Comparison of ENCODE assay signal across 9 cellular contexts in genomic region chr2:68368657-68369339, GRCh38.
DNase-seq lines count a peak whose midpoint lies in the region; TF ChIP-seq lines count a peak whose summit lies in the region.
"Had no signal": no experiment of that assay in that cellular context is flagged by ENCODE, and none has a peak within 500 bp of the region (broad histone marks: within the 10 kb centered on the region; RNA-seq: fewer than 3 reads in every experiment).

No MANE protein-coding gene starts in this region.

- no peak overlapping the region for H2AFZ ChIP-seq in SU-DHL-6 (ENCODE audit: low read depth, low read length, severe bottlenecking)

- peaks cover 5% of the 10 kb centered on the region for H3K4me1 ChIP-seq in stomach smooth muscle (ENCODE audit: control insufficient read depth, insufficient read depth, low read length)
- H3K4me1 ChIP-seq: BE2C had no signal

- H3K27me3 ChIP-seq in SU-DHL-6 (ENCODE audit: low read length) (no peaks in the 10 kb centered on the region), stomach smooth muscle (ENCODE audit: control insufficient read depth in 1 of 2, insufficient read depth in 2 of 2, low read length in 2 of 2) (no peaks in the 10 kb centered on the region)
- H3K27me3 ChIP-seq: BE2C had no signal

- 0 out of 2 replicates have a peak, but pooled peaks cover 8% of the 10 kb centered on the region for H3K36me3 ChIP-seq in SU-DHL-6 (ENCODE audit: low read length)
- H3K36me3 ChIP-seq in stomach smooth muscle (ENCODE audit: control insufficient read depth in 2 of 2, insufficient read depth in 2 of 2, low read length in 2 of 2) = no peaks in the 10 kb centered on the region
- H3K36me3 ChIP-seq: BE2C had no signal

- peak overlapping the region; percentile 85 for H3K4me2 ChIP-seq in SU-DHL-6 (ENCODE audit: low read depth, low read length, poor library complexity, severe bottlenecking)

- no peaks in the 10 kb centered on the region for H3K9me3 ChIP-seq in SU-DHL-6 (ENCODE audit: insufficient read depth, low read length)
- H3K9me3 ChIP-seq in stomach smooth muscle (ENCODE audit: control insufficient read depth in 2 of 2, low read length in 2 of 2) = no peaks in the 10 kb centered on the region
- H3K9me3 ChIP-seq: BE2C had no signal

- H3K4me3 ChIP-seq in SU-DHL-6 (ENCODE audit: insufficient read depth, low read length, poor library complexity, severe bottlenecking) = no peak overlapping the region
- H3K4me3 ChIP-seq in stomach smooth muscle (ENCODE audit: low read length in 2 of 2) = no peak overlapping the region

- peak overlapping the region; percentile 84 for H3K27ac ChIP-seq in SU-DHL-6 (ENCODE audit: low read depth, low read length)
- peak overlapping the region; percentile 46 for H3K27ac ChIP-seq in stomach smooth muscle (ENCODE audit: low read length)

- peaks cover 92% of the 10 kb centered on the region for H3K79me2 ChIP-seq in SU-DHL-6 (ENCODE audit: insufficient read depth, low read length)

- peaks cover 22% of the 10 kb centered on the region; the same call in 1 of the 2 replicates for H3F3A ChIP-seq in SU-DHL-6 (ENCODE audit: insufficient read depth)

- H3K9ac ChIP-seq in SU-DHL-6 (ENCODE audit: low read length) = peak overlapping the region; percentile 74; the same call in 1 of the 2 replicates
- no peak overlapping the region for H3K9ac ChIP-seq in stomach smooth muscle (ENCODE audit: low read length in 2 of 2)

- H3K9me2 ChIP-seq in SU-DHL-6 (replicated peaks; ENCODE audit: insufficient read depth, low read length) = no peaks in the 10 kb centered on the region

- DNase-seq in NCI-H748 (lab: John Stamatoyannopoulos, UW; ENCODE audit: unreplicated experiment) = peak; percentile 3
- DNase-seq in NCI-H748 treated with DMSO at 0.1 percent for 48 hours (lab: John Stamatoyannopoulos, UW) = no peak
- DNase-seq in hippocampal formation (lab: John Stamatoyannopoulos, UW) = peak; percentile 21 to 52
- DNase-seq in effector CD8-positive, alpha-beta T cell (lab: John Stamatoyannopoulos, UW) = no peak
- DNase-seq in OCI-M1 (lab: John Stamatoyannopoulos, UW) = no peak
- no peak for DNase-seq in dedifferentiated amniotic fluid mesenchymal stem cell (ENCODE audit: extremely low spot score)
- DNase-seq: BE2C had no signal

- no peak for TF ChIP-seq CTCF in SU-DHL-6 (IDR thresholded peaks at IDR 0.05; ENCODE audit: insufficient read depth, low read length, poor library complexity, severe bottlenecking)

- no peaks in the 10 kb centered on the region for H4K20me1 ChIP-seq in SU-DHL-6 (ENCODE audit: low read depth, low read length)

Comparison
In these comparisons a context has a peak if more than half of its experiments do, and no peak if none do; other contexts are left out.
1. DNase-seq: peak in NCI-H748 (single experiment) and hippocampal formation (2 of 2); none in NCI-H748 treated with DMSO at 0.1 percent for 48 hours (single experiment), effector CD8-positive, alpha-beta T cell (single experiment), OCI-M1 (single experiment) and dedifferentiated amniotic fluid mesenchymal stem cell (single experiment).